In genomic region chr10:95500649-95501048, GRCh38 we compare ENCODE assay signal across 1 cellular context.
TF ChIP-seq lines count a peak whose summit lies in the region.

No MANE protein-coding gene starts in this region.

TF ChIP-seq in liver, 16 proteins besides CTCF, POLR2A, EP300 and RAD21 (continued from another document):
- TF ChIP-seq GABPA (IDR thresholded peaks at IDR 0.05 in 1 of 2, conservative IDR thresholded peaks at IDR 0.05 in 1 of 2) (no peak), HNF4A (conservative IDR thresholded peaks at IDR 0.05) (no peak), FOXA2 (IDR thresholded peaks at IDR 0.05) (no peak), ZBTB33 (IDR thresholded peaks at IDR 0.05) (no peak), JUND (IDR thresholded peaks at IDR 0.05) (no peak), NR2F2 (IDR thresholded peaks at IDR 0.05) (no peak)
